ENCODE assay signal across 9 cellular contexts in genomic region chr17:57948169-57948554, GRCh38. TPM values are rescaled to one million over a fixed set of nuclear protein-coding genes. Genes with fewer than 3 reads are reported as not detected.
DNase-seq lines count a peak whose midpoint lies in the region; ATAC-seq and TF ChIP-seq lines count a peak whose summit lies in the region.
"Had no signal": no experiment of that assay in that cellular context is flagged by ENCODE, and none has a peak within 500 bp of the region (broad histone marks: within the 10 kb centered on the region; RNA-seq: fewer than 3 reads in every experiment).

No MANE protein-coding gene starts in this region.

- H3K9me3 ChIP-seq in Panc1 (ENCODE audit: control insufficient read depth, insufficient read depth, low read depth, low read length) (no peaks in the 10 kb centered on the region), neural progenitor cell (ENCODE audit: low read depth) (no peaks in the 10 kb centered on the region), uterus (no peaks in the 10 kb centered on the region)

- in situ Hi-C loops in Panc1 (cut with HindIII; ENCODE audit: low pct_unique_long_range_greater_than_20kb, low sequenced_read_pairs) = no loop called here

- no peaks in the 10 kb centered on the region for H4K20me1 ChIP-seq in neural progenitor cell (ENCODE audit: low read depth)

- ATAC-seq in Panc1 = peak; percentile 29
- ATAC-seq in effector memory CD8-positive, alpha-beta T cell (replicated peaks) = no peak

- TF ChIP-seq CTCF in Panc1 (IDR thresholded peaks at IDR 0.05) (no peak), neural progenitor cell (IDR thresholded peaks at IDR 0.05) (no peak), uterus (IDR thresholded peaks at IDR 0.05) (no peak)

- H3K4me2 ChIP-seq in neural progenitor cell = no peak overlapping the region

- no peaks in the 10 kb centered on the region for H3F3A ChIP-seq in neural progenitor cell (ENCODE audit: low read depth)

- H3K79me2 ChIP-seq in neural progenitor cell (ENCODE audit: low read depth) = no peaks in the 10 kb centered on the region

- H3K4me3 ChIP-seq in Panc1 (ENCODE audit: low read depth in 2 of 2, low read length in 2 of 2) (peak overlapping the region in 1 of 2 experiments; percentile 21; a peak in 2 of 4 replicates), neural progenitor cell (no peak overlapping the region), uterus (no peak overlapping the region)

- DNase-seq in Panc1 (ENCODE audit: low read depth, low spot score) (no peak), neural progenitor cell (ENCODE audit: low spot score) (no peak), uterus (peak; percentile 52 to 58), HPDE6-E6E7 (ENCODE audit: extremely low spot score) (no peak), epidermal melanocyte (ENCODE audit: insufficient read length, low spot score) (no peak)
- DNase-seq in effector memory CD8-positive, alpha-beta T cell = no peak
- no peak for DNase-seq in activated CD4-positive, alpha-beta T cell treated with anti-CD3 and anti-CD28 coated beads for 48 hours
- DNase-seq: activated CD4-positive, alpha-beta T cell treated with anti-CD3 and anti-CD28 coated beads, Interleukin-2, amount 10 ng/mL, durations not matched to agents 24 days and 14 days had no signal

- peaks cover 20 to 31% of the 10 kb centered on the region in 2 donors for H3K4me1 Mint-ChIP-seq in effector memory CD8-positive, alpha-beta T cell (ENCODE audit: low read depth in 2 of 2)
- H3K4me1 Mint-ChIP-seq in neural progenitor cell = peaks cover 82% of the 10 kb centered on the region

- no TSS peak for BruUV-seq in Panc1 (replicated peaks; lab: Mats Ljungman, UMichigan)

- H3K4me1 ChIP-seq in Panc1 (ENCODE audit: control insufficient read depth, insufficient read depth, low read length) (peaks cover 92% of the 10 kb centered on the region), neural progenitor cell (peaks cover 19% of the 10 kb centered on the region), uterus (peaks cover 19 to 33% of the 10 kb centered on the region in 2 donors)

- H3K27me3 ChIP-seq in Panc1 (ENCODE audit: control insufficient read depth, insufficient read depth, low read length) = no peaks in the 10 kb centered on the region
- peaks cover 3% of the 10 kb centered on the region for H3K27me3 ChIP-seq in neural progenitor cell
- no peaks in the 10 kb centered on the region for H3K27me3 ChIP-seq in uterus

- H3K9me3 Mint-ChIP-seq in effector memory CD8-positive, alpha-beta T cell = no peaks in the 10 kb centered on the region
- no peaks in the 10 kb centered on the region for H3K9me3 Mint-ChIP-seq in neural progenitor cell
- H3K9me3 Mint-ChIP-seq: activated CD4-positive, alpha-beta T cell treated with anti-CD3 and anti-CD28 coated beads, Interleukin-2, amount 10 ng/mL, durations not matched to agents 24 days and 14 days; stimulated activated effector memory CD8-positive, alpha-beta T cell treated with anti-CD3 and anti-CD28 coated beads, Interleukin-12 subunit alpha, Interleukin-12 subunit beta, amount 100 ng/mL, for 72 hours had no signal

- H3K27ac Mint-ChIP-seq in effector memory CD8-positive, alpha-beta T cell = peak overlapping the region; percentile 5 to 32
- peak overlapping the region; percentile 83 for H3K27ac Mint-ChIP-seq in neural progenitor cell
- H3K27ac Mint-ChIP-seq: activated CD4-positive, alpha-beta T cell treated with anti-CD3 and anti-CD28 coated beads, Interleukin-2, amount 10 ng/mL, durations not matched to agents 24 days and 14 days; stimulated activated effector memory CD8-positive, alpha-beta T cell treated with anti-CD3 and anti-CD28 coated beads, Interleukin-12 subunit alpha, Interleukin-12 subunit beta, amount 100 ng/mL, for 72 hours had no signal

- H2AFZ ChIP-seq in neural progenitor cell (replicated peaks) = no peak overlapping the region

- TF ChIP-seq POLR2A in uterus (IDR thresholded peaks at IDR 0.05) = no peak

- peak overlapping the region; percentile 98 for H3K27ac ChIP-seq in Panc1 (ENCODE audit: low read length)
- no peak overlapping the region for H3K27ac ChIP-seq in neural progenitor cell
- H3K27ac ChIP-seq in uterus = peak overlapping the region; percentile 94 to 99

- no peak overlapping the region for H3K9ac ChIP-seq in neural progenitor cell

- H3K36me3 ChIP-seq in Panc1 (ENCODE audit: control insufficient read depth, insufficient read depth, low read length) (no peaks in the 10 kb centered on the region), neural progenitor cell (no peaks in the 10 kb centered on the region), uterus (no peaks in the 10 kb centered on the region)

- intact Hi-C loops in Panc1 (cut with micrococcal nuclease; ENCODE audit: unreplicated experiment) (loop anchor here (5.0 kb wide), 2 partner anchors 71 to 91 kb away; no protein-coding TSS in a partner anchor), uterus (cut with DNase I; ENCODE audit: low total_unique reads) (no loop called here)

- no peaks in the 10 kb centered on the region for H3K36me3 Mint-ChIP-seq in effector memory CD8-positive, alpha-beta T cell (ENCODE audit: insufficient read depth)
- peaks cover 16% of the 10 kb centered on the region for H3K36me3 Mint-ChIP-seq in neural progenitor cell

- peaks cover 3 to 13% of the 10 kb centered on the region in 2 donors for H3K27me3 Mint-ChIP-seq in effector memory CD8-positive, alpha-beta T cell
- H3K27me3 Mint-ChIP-seq in neural progenitor cell (ENCODE audit: insufficient read depth, low read depth) = peaks cover 6% of the 10 kb centered on the region

- POLR2A ChIA-PET in Panc1 (lab: Charles Lee) = interaction anchor here (0.5 to 1.2 kb wide), 4 partner anchors 12 to 596 kb away, joined by 3 to 4 read pairs (median 3); a partner anchor contains a TSS

- H3K4me3 Mint-ChIP-seq in effector memory CD8-positive, alpha-beta T cell = no peak overlapping the region
- no peak overlapping the region for H3K4me3 Mint-ChIP-seq in neural progenitor cell
- H3K4me3 Mint-ChIP-seq: activated CD4-positive, alpha-beta T cell treated with anti-CD3 and anti-CD28 coated beads, Interleukin-2, amount 10 ng/mL, durations not matched to agents 24 days and 14 days; stimulated activated effector memory CD8-positive, alpha-beta T cell treated with anti-CD3 and anti-CD28 coated beads, Interleukin-12 subunit alpha, Interleukin-12 subunit beta, amount 100 ng/mL, for 72 hours had no signal

- CTCF ChIA-PET in Panc1 (lab: Charles Lee) = interaction anchor here (0.6 to 1.1 kb wide), 4 partner anchors 8 to 54 kb away, joined by 3 to 9 read pairs (median 3); no protein-coding TSS in a partner anchor

RNA-seq across cellular contexts. Expression of gene CUEDC1, which starts 7.0 kb away (rescaled TPM):
- 103 TPM for total RNA-seq in Panc1 (2021; ENCODE audit: unreplicated experiment)
- polyA plus RNA-seq in Panc1 (2012; ENCODE audit: insufficient read length) = 107 TPM
- total RNA-seq in neural progenitor cell (ENCODE audit: low replicate concordance) = 8.8 and 14.7 TPM in 2 replicates
- total RNA-seq in uterus = 10 to 100 TPM in 3 of 4 donors, 1 to 10 TPM in 1; 7.9 to 63.6 (median 18.8) TPM

RNA-seq across cellular contexts. Expression of gene VEZF1, which starts 39.9 kb away (rescaled TPM):
- total RNA-seq in Panc1 (2021; ENCODE audit: unreplicated experiment) (73.5 TPM), neural progenitor cell (ENCODE audit: low replicate concordance) (90.4 and 103 TPM in 2 replicates), uterus (100 to 1,000 TPM in 2 of 4 donors, 10 to 100 TPM in 2; 58.8 to 133 (median 110) TPM)
- 50.1 TPM for polyA plus RNA-seq in Panc1 (2012; ENCODE audit: insufficient read length)

RNA-seq across cellular contexts. Expression of gene SRSF1, which starts 58.9 kb away (rescaled TPM):
- 362 TPM for total RNA-seq in Panc1 (2021; ENCODE audit: unreplicated experiment)
- polyA plus RNA-seq in Panc1 (2012; ENCODE audit: insufficient read length) = 307 TPM
- total RNA-seq in neural progenitor cell (ENCODE audit: low replicate concordance) = 436 and 556 TPM in 2 replicates
- 100 to 1,000 TPM; 116 to 429 (median 147) TPM for total RNA-seq in uterus

Comparison
In these comparisons a context has a peak if more than half of its experiments do, and no peak if none do; other contexts are left out.
1. DNase-seq: peak in uterus (2 of 2); none in Panc1 (single experiment), effector memory CD8-positive, alpha-beta T cell (0 of 3), neural progenitor cell (single experiment), HPDE6-E6E7 (single experiment), epidermal melanocyte (single experiment) and activated CD4-positive, alpha-beta T cell treated with anti-CD3 and anti-CD28 coated beads for 48 hours (single experiment).